Comparison of ENCODE assay signal across 1 cellular context in genomic region chr18:9614401-9615279, GRCh38.
TF ChIP-seq lines count a peak whose summit lies in the region.

PPP4R1 (minus strand) TSS chr18:9614559; CDS start chr18:9614484, 75 bp downstream.

TF ChIP-seq in HepG2, 621 proteins besides CTCF, POLR2A, EP300 and RAD21 (continued from another document and continues in another):
- no peak for TF ChIP-seq FOXP1 (IDR thresholded peaks at IDR 0.05)
- TF ChIP-seq FOXP1 (CRISPR knock-in tag; IDR thresholded peaks at IDR 0.05) = no peak
- 0 out of 2 replicates have a peak, but pooled peaks have one; percentile 38 for TF ChIP-seq TERF1 (CRISPR knock-in tag; IDR thresholded peaks at IDR 0.05)
- TF ChIP-seq, protein P1, sequence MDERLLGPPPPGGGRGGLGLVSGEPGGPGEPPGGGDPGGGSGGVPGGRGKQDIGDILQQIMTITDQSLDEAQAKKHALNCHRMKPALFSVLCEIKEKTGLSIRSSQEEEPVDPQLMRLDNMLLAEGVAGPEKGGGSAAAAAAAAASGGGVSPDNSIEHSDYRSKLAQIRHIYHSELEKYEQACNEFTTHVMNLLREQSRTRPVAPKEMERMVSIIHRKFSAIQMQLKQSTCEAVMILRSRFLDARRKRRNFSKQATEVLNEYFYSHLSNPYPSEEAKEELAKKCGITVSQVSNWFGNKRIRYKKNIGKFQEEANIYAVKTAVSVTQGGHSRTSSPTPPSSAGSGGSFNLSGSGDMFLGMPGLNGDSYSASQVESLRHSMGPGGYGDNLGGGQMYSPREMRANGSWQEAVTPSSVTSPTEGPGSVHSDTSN (CRISPR knock-in tag; IDR thresholded peaks at IDR 0.05) = no peak
- no peak for TF ChIP-seq USF2 (IDR thresholded peaks at IDR 0.05; ENCODE audit: low read depth, low read length)
- no peak for TF ChIP-seq USF2 (CRISPR knock-in tag; IDR thresholded peaks at IDR 0.05; ENCODE audit: borderline replicate concordance)
- TF ChIP-seq, protein P2, sequence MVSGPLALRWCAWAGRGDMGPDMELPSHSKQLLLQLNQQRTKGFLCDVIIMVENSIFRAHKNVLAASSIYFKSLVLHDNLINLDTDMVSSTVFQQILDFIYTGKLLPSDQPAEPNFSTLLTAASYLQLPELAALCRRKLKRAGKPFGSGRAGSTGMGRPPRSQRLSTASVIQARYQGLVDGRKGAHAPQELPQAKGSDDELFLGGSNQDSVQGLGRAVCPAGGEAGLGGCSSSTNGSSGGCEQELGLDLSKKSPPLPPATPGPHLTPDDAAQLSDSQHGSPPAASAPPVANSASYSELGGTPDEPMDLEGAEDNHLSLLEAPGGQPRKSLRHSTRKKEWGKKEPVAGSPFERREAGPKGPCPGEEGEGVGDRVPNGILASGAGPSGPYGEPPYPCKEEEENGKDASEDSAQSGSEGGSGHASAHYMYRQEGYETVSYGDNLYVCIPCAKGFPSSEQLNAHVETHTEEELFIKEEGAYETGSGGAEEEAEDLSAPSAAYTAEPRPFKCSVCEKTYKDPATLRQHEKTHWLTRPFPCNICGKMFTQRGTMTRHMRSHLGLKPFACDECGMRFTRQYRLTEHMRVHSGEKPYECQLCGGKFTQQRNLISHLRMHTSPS (CRISPR knock-in tag; IDR thresholded peaks at IDR 0.05; ENCODE audit: low read depth) = no peak
- no peak for TF ChIP-seq POLR2AphosphoS5 (IDR thresholded peaks at IDR 0.05; ENCODE audit: low read depth, low read length)
- peak; percentile 50; the same call in 1 of the 2 replicates for TF ChIP-seq ARID5B (CRISPR knock-in tag; IDR thresholded peaks at IDR 0.05)
- no peak for TF ChIP-seq ESRRA (CRISPR knock-in tag; IDR thresholded peaks at IDR 0.05; ENCODE audit: low read depth)
- no peak for TF ChIP-seq MEF2D (CRISPR knock-in tag; IDR thresholded peaks at IDR 0.05)
- TF ChIP-seq ZNF234 (CRISPR knock-in tag; conservative IDR thresholded peaks at IDR 0.05) = no peak
- TF ChIP-seq ZFP62 (CRISPR knock-in tag; IDR thresholded peaks at IDR 0.05) = no peak
- no peak for TF ChIP-seq THAP11 (CRISPR knock-in tag; IDR thresholded peaks at IDR 0.05)
- TF ChIP-seq ZNF780A (CRISPR knock-in tag; IDR thresholded peaks at IDR 0.05) = no peak
- TF ChIP-seq ZNF564 (CRISPR knock-in tag; IDR thresholded peaks at IDR 0.05) = no peak
- no peak for TF ChIP-seq ZBTB3 (CRISPR knock-in tag; IDR thresholded peaks at IDR 0.05; ENCODE audit: borderline replicate concordance, low read depth)
- no peak for TF ChIP-seq NFE2L1 (CRISPR knock-in tag; IDR thresholded peaks at IDR 0.05; ENCODE audit: borderline replicate concordance)
- TF ChIP-seq GMEB2 (CRISPR knock-in tag; IDR thresholded peaks at IDR 0.05; ENCODE audit: low read depth) = no peak
- TF ChIP-seq ZGPAT (CRISPR knock-in tag; IDR thresholded peaks at IDR 0.05) = peak; percentile 45; the same call in 1 of the 2 replicates
- TF ChIP-seq REPIN1 (CRISPR knock-in tag; IDR thresholded peaks at IDR 0.05; ENCODE audit: borderline replicate concordance, low read depth) = 0 out of 2 replicates have a peak, but pooled peaks have one; percentile 18
- TF ChIP-seq, protein P3, sequence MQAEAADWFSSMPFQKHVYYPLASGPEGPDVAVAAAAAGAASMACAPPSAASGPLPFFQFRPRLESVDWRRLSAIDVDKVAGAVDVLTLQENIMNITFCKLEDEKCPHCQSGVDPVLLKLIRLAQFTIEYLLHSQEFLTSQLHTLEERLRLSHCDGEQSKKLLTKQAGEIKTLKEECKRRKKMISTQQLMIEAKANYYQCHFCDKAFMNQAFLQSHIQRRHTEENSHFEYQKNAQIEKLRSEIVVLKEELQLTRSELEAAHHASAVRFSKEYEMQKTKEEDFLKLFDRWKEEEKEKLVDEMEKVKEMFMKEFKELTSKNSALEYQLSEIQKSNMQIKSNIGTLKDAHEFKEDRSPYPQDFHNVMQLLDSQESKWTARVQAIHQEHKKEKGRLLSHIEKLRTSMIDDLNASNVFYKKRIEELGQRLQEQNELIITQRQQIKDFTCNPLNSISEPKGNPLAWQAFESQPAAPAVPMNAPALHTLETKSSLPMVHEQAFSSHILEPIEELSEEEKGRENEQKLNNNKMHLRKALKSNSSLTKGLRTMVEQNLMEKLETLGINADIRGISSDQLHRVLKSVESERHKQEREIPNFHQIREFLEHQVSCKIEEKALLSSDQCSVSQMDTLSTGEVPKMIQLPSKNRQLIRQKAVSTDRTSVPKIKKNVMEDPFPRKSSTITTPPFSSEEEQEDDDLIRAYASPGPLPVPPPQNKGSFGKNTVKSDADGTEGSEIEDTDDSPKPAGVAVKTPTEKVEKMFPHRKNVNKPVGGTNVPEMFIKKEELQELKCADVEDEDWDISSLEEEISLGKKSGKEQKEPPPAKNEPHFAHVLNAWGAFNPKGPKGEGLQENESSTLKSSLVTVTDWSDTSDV (CRISPR knock-in tag; IDR thresholded peaks at IDR 0.05) = no peak
- TF ChIP-seq, protein P4, sequence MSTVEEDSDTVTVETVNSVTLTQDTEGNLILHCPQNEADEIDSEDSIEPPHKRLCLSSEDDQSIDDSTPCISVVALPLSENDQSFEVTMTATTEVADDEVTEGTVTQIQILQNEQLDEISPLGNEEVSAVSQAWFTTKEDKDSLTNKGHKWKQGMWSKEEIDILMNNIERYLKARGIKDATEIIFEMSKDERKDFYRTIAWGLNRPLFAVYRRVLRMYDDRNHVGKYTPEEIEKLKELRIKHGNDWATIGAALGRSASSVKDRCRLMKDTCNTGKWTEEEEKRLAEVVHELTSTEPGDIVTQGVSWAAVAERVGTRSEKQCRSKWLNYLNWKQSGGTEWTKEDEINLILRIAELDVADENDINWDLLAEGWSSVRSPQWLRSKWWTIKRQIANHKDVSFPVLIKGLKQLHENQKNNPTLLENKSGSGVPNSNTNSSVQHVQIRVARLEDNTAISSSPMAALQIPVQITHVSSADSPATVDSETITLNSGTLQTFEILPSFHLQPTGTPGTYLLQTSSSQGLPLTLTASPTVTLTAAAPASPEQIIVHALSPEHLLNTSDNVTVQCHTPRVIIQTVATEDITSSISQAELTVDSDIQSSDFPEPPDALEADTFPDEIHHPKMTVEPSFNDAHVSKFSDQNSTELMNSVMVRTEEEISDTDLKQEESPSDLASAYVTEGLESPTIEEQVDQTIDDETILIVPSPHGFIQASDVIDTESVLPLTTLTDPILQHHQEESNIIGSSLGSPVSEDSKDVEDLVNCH (CRISPR knock-in tag; IDR thresholded peaks at IDR 0.05) = no peak
- no peak for TF ChIP-seq HOXA7 (CRISPR knock-in tag; IDR thresholded peaks at IDR 0.05)
- TF ChIP-seq, protein P5, sequence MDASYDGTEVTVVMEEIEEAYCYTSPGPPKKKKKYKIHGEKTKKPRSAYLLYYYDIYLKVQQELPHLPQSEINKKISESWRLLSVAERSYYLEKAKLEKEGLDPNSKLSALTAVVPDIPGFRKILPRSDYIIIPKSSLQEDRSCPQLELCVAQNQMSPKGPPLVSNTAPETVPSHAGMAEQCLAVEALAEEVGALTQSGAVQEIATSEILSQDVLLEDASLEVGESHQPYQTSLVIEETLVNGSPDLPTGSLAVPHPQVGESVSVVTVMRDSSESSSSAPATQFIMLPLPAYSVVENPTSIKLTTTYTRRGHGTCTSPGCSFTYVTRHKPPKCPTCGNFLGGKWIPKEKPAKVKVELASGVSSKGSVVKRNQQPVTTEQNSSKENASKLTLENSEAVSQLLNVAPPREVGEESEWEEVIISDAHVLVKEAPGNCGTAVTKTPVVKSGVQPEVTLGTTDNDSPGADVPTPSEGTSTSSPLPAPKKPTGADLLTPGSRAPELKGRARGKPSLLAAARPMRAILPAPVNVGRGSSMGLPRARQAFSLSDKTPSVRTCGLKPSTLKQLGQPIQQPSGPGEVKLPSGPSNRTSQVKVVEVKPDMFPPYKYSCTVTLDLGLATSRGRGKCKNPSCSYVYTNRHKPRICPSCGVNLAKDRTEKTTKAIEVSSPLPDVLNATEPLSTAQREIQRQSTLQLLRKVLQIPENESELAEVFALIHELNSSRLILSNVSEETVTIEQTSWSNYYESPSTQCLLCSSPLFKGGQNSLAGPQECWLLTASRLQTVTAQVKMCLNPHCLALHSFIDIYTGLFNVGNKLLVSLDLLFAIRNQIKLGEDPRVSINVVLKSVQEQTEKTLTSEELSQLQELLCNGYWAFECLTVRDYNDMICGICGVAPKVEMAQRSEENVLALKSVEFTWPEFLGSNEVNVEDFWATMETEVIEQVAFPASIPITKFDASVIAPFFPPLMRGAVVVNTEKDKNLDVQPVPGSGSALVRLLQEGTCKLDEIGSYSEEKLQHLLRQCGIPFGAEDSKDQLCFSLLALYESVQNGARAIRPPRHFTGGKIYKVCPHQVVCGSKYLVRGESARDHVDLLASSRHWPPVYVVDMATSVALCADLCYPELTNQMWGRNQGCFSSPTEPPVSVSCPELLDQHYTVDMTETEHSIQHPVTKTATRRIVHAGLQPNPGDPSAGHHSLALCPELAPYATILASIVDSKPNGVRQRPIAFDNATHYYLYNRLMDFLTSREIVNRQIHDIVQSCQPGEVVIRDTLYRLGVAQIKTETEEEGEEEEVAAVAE (CRISPR knock-in tag; IDR thresholded peaks at IDR 0.05; ENCODE audit: borderline replicate concordance) = no peak
- TF ChIP-seq RARA (CRISPR knock-in tag; IDR thresholded peaks at IDR 0.05) = no peak
- no peak for TF ChIP-seq HOXA9 (CRISPR knock-in tag; IDR thresholded peaks at IDR 0.05; ENCODE audit: borderline replicate concordance)
- no peak for TF ChIP-seq MTA3 (CRISPR knock-in tag; IDR thresholded peaks at IDR 0.05)
- TF ChIP-seq, protein P6, sequence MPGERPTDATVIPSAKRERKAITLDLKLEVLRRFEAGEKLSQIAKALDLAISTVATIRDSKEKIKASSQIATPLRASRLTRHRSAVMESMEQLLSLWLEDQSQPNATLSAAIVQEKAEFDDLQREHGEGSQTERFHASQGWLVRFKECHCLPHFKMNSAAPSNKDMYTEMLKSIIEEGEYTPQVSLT (CRISPR knock-in tag; IDR thresholded peaks at IDR 0.05; ENCODE audit: borderline replicate concordance, low read depth) = no peak
- no peak for TF ChIP-seq ZNF207 (IDR thresholded peaks at IDR 0.05; ENCODE audit: borderline replicate concordance)
- no peak for TF ChIP-seq CREM (IDR thresholded peaks at IDR 0.05)
- no peak for TF ChIP-seq CREM (CRISPR knock-in tag; IDR thresholded peaks at IDR 0.05)
- TF ChIP-seq TBX3 (IDR thresholded peaks at IDR 0.05; ENCODE audit: borderline replicate concordance) = no peak
